15 cellular contexts compared by ENCODE assay signal in genomic region chr2:241159116-241159515, GRCh38. TPM values are rescaled to one million over a fixed set of nuclear protein-coding genes. Genes with fewer than 3 reads are reported as not detected.
DNase-seq lines count a peak whose midpoint lies in the region; ATAC-seq and TF ChIP-seq lines count a peak whose summit lies in the region.
"Had no signal": no experiment of that assay in that cellular context is flagged by ENCODE, and none has a peak within 500 bp of the region (broad histone marks: within the 10 kb centered on the region; RNA-seq: fewer than 3 reads in every experiment).

No MANE protein-coding gene starts in this region.

- H3K4me1 Mint-ChIP-seq in activated T-cell treated with anti-CD3 and anti-CD28 coated beads, Interleukin-2, amount 50 U/mL, for 72 hours (ENCODE audit: low read depth), result peaks cover 15% of the 10 kb centered on the region
- peaks cover 10% of the 10 kb centered on the region for H3K4me1 Mint-ChIP-seq in activated T-helper 17 cell treated with anti-CD3 and anti-CD28 coated beads, Interleukin-2, amount 50 U/mL, for 72 hours
- H3K4me1 Mint-ChIP-seq in stimulated activated naive B cell treated with anti-CD40 and anti-IgM and Interleukin-4, amounts not matched to agents 10 μg/mL and 1 μg/mL and 100 μg/mL, for 72 hours, result peaks cover 25 to 31% of the 10 kb centered on the region in 2 donors
- peaks cover 6% of the 10 kb centered on the region for H3K4me1 Mint-ChIP-seq in CD14-positive monocyte

- H3K27me3 Mint-ChIP-seq in activated T-cell treated with anti-CD3 and anti-CD28 coated beads, Interleukin-2, amount 50 U/mL, for 72 hours (ENCODE audit: low read depth), result no peaks in the 10 kb centered on the region
- H3K27me3 Mint-ChIP-seq in activated T-helper 17 cell treated with anti-CD3 and anti-CD28 coated beads, Interleukin-2, amount 50 U/mL, for 72 hours, result no peaks in the 10 kb centered on the region
- H3K27me3 Mint-ChIP-seq in stimulated activated naive B cell treated with anti-CD40 and anti-IgM and Interleukin-4, amounts not matched to agents 10 μg/mL and 1 μg/mL and 100 μg/mL, for 72 hours, result no peaks in the 10 kb centered on the region
- H3K27me3 Mint-ChIP-seq in CD14-positive monocyte (ENCODE audit: low read depth in 3 of 3), result peaks cover 0 to 4% (median 0%) of the 10 kb centered on the region in 3 donors
- H3K27me3 Mint-ChIP-seq: CD4-positive, alpha-beta T cell had no signal

- DNase-seq in activated T-cell treated with anti-CD3 and anti-CD28 coated beads, Interleukin-2, amount 50 U/mL, for 72 hours, result no peak
- DNase-seq in activated T-cell treated with anti-CD3 and anti-CD28 coated beads for 4 hours (no peak), islet precursor cell (peak; percentile 43), CD14-positive monocyte (ENCODE audit: low spot score) (no peak)
- DNase-seq in stimulated activated naive B cell treated with anti-CD40 and anti-IgM and Interleukin-4, amounts not matched to agents 10 μg/mL and 1 μg/mL and 100 μg/mL, for 72 hours, result no peak
- DNase-seq: 8988T; Calu3; CD4-positive, alpha-beta T cell; DMS 273 treated with DMSO at 0.1 percent for 48 hours; DMS79; GOT3; H9 had no signal

- no peak for TF ChIP-seq CTCF in CD14-positive monocyte (IDR thresholded peaks at IDR 0.05)

- peaks cover 7 to 10% of the 10 kb centered on the region in 2 donors for H3K36me3 Mint-ChIP-seq in activated T-cell treated with anti-CD3 and anti-CD28 coated beads, Interleukin-2, amount 50 U/mL, for 72 hours (ENCODE audit: insufficient read depth in 2 of 2)
- H3K36me3 Mint-ChIP-seq in activated T-helper 17 cell treated with anti-CD3 and anti-CD28 coated beads, Interleukin-2, amount 50 U/mL, for 72 hours (ENCODE audit: low read depth), result peaks cover 91% of the 10 kb centered on the region
- peaks cover 38 to 40% of the 10 kb centered on the region in 2 donors for H3K36me3 Mint-ChIP-seq in stimulated activated naive B cell treated with anti-CD40 and anti-IgM and Interleukin-4, amounts not matched to agents 10 μg/mL and 1 μg/mL and 100 μg/mL, for 72 hours
- peaks cover 60 to 71% of the 10 kb centered on the region in 2 donors for H3K36me3 Mint-ChIP-seq in CD14-positive monocyte

- peak overlapping the region; percentile 33 for H3K27ac Mint-ChIP-seq in activated T-cell treated with anti-CD3 and anti-CD28 coated beads, Interleukin-2, amount 50 U/mL, for 72 hours
- H3K27ac Mint-ChIP-seq in activated T-helper 17 cell treated with anti-CD3 and anti-CD28 coated beads, Interleukin-2, amount 50 U/mL, for 72 hours, result peak overlapping the region; percentile 78
- peak overlapping the region; percentile 44 for H3K27ac Mint-ChIP-seq in stimulated activated naive B cell treated with anti-CD40 and anti-IgM and Interleukin-4, amounts not matched to agents 10 μg/mL and 1 μg/mL and 100 μg/mL, for 72 hours
- H3K27ac Mint-ChIP-seq in CD14-positive monocyte, result no peak overlapping the region
- H3K27ac Mint-ChIP-seq: CD4-positive, alpha-beta T cell; H9 had no signal

- intact Hi-C loops in CD14-positive monocyte (cut with micrococcal nuclease), result loop anchor here in 1 of 2 donors (10.0 kb wide), 1 partner anchor 164 kb away; the partner anchor contains the start of gene SNED1

- ATAC-seq in activated T-cell treated with anti-CD3 and anti-CD28 coated beads, Interleukin-2, amount 50 U/mL, for 72 hours (replicated peaks in 1 of 2), result no peak
- no peak for ATAC-seq in activated T-helper 17 cell treated with anti-CD3 and anti-CD28 coated beads, Interleukin-2, amount 50 U/mL, for 72 hours (replicated peaks)
- no peak for ATAC-seq in stimulated activated naive B cell treated with anti-CD40 and anti-IgM and Interleukin-4, amounts not matched to agents 10 μg/mL and 1 μg/mL and 100 μg/mL, for 72 hours (replicated peaks)
- ATAC-seq in GM21737 (IDR thresholded peaks at IDR 0.05; ENCODE audit: unreplicated experiment), result no peak
- ATAC-seq: GM12878 had no signal

- H3K9me3 Mint-ChIP-seq in activated T-cell treated with anti-CD3 and anti-CD28 coated beads, Interleukin-2, amount 50 U/mL, for 72 hours, result no peaks in the 10 kb centered on the region
- H3K9me3 Mint-ChIP-seq in activated T-helper 17 cell treated with anti-CD3 and anti-CD28 coated beads, Interleukin-2, amount 50 U/mL, for 72 hours, result no peaks in the 10 kb centered on the region
- H3K9me3 Mint-ChIP-seq in stimulated activated naive B cell treated with anti-CD40 and anti-IgM and Interleukin-4, amounts not matched to agents 10 μg/mL and 1 μg/mL and 100 μg/mL, for 72 hours, result no peaks in the 10 kb centered on the region
- no peaks in the 10 kb centered on the region for H3K9me3 Mint-ChIP-seq in CD14-positive monocyte
- H3K9me3 Mint-ChIP-seq: CD4-positive, alpha-beta T cell; H9 had no signal

- no peak overlapping the region for H3K4me3 Mint-ChIP-seq in activated T-cell treated with anti-CD3 and anti-CD28 coated beads, Interleukin-2, amount 50 U/mL, for 72 hours
- no peak overlapping the region for H3K4me3 Mint-ChIP-seq in activated T-helper 17 cell treated with anti-CD3 and anti-CD28 coated beads, Interleukin-2, amount 50 U/mL, for 72 hours
- no peak overlapping the region for H3K4me3 Mint-ChIP-seq in stimulated activated naive B cell treated with anti-CD40 and anti-IgM and Interleukin-4, amounts not matched to agents 10 μg/mL and 1 μg/mL and 100 μg/mL, for 72 hours
- H3K4me3 Mint-ChIP-seq in CD14-positive monocyte, result no peak overlapping the region
- H3K4me3 Mint-ChIP-seq: CD4-positive, alpha-beta T cell; H9 had no signal

RNA-seq across cellular contexts. Expression of gene PPP1R7, which starts 8.8 kb away (rescaled TPM):
- 10 to 100 TPM; 89.1 to 97.8 TPM for total RNA-seq in activated T-cell treated with anti-CD3 and anti-CD28 coated beads, Interleukin-2, amount 50 U/mL, for 72 hours
- total RNA-seq in activated T-helper 17 cell treated with anti-CD3 and anti-CD28 coated beads, Interleukin-2, amount 50 U/mL, for 72 hours, result 10 to 100 TPM; 81.9 to 86.4 TPM
- polyA plus RNA-seq in CD14-positive monocyte, result 100 to 1,000 TPM in 1 of 2 donors, 10 to 100 TPM in 1; 84.4 to 102 TPM

RNA-seq across cellular contexts. Expression of gene PASK, which starts 9.8 kb away (rescaled TPM):
- total RNA-seq in activated T-cell treated with anti-CD3 and anti-CD28 coated beads, Interleukin-2, amount 50 U/mL, for 72 hours, result 100 to 1,000 TPM; 123 to 171 TPM
- total RNA-seq in activated T-helper 17 cell treated with anti-CD3 and anti-CD28 coated beads, Interleukin-2, amount 50 U/mL, for 72 hours, result 10 to 100 TPM; 71.0 to 73.6 TPM
- polyA plus RNA-seq in CD14-positive monocyte, result under 1 TPM; 0.56 to 0.70 TPM

RNA-seq across cellular contexts. Expression of gene ANO7, which starts 29.4 kb away (rescaled TPM):
- under 1 TPM; 0.72 to 0.90 TPM for total RNA-seq in activated T-cell treated with anti-CD3 and anti-CD28 coated beads, Interleukin-2, amount 50 U/mL, for 72 hours
- 10 to 100 TPM in 1 of 2 donors, 1 to 10 TPM in 1; 1.6 to 12.8 TPM for total RNA-seq in activated T-helper 17 cell treated with anti-CD3 and anti-CD28 coated beads, Interleukin-2, amount 50 U/mL, for 72 hours
- not detected for polyA plus RNA-seq in CD14-positive monocyte

RNA-seq across cellular contexts. Expression of gene MTERF4, which starts 57.0 kb away (rescaled TPM):
- 10 to 100 TPM; 48.7 to 53.7 TPM for total RNA-seq in activated T-cell treated with anti-CD3 and anti-CD28 coated beads, Interleukin-2, amount 50 U/mL, for 72 hours
- 10 to 100 TPM; 36.4 to 86.5 TPM for total RNA-seq in activated T-helper 17 cell treated with anti-CD3 and anti-CD28 coated beads, Interleukin-2, amount 50 U/mL, for 72 hours
- 10 to 100 TPM; 15.5 to 17.8 TPM for polyA plus RNA-seq in CD14-positive monocyte

Comparison
In these comparisons a context has a peak if more than half of its experiments do, and no peak if none do; other contexts are left out.
1. H3K27ac Mint-ChIP-seq: peak in activated T-cell treated with anti-CD3 and anti-CD28 coated beads, Interleukin-2, amount 50 U/mL, for 72 hours (single experiment), activated T-helper 17 cell treated with anti-CD3 and anti-CD28 coated beads, Interleukin-2, amount 50 U/mL, for 72 hours (single experiment) and stimulated activated naive B cell treated with anti-CD40 and anti-IgM and Interleukin-4, amounts not matched to agents 10 μg/mL and 1 μg/mL and 100 μg/mL, for 72 hours (single experiment); none in CD14-positive monocyte (0 of 7).